In the genomic region with DNA sequence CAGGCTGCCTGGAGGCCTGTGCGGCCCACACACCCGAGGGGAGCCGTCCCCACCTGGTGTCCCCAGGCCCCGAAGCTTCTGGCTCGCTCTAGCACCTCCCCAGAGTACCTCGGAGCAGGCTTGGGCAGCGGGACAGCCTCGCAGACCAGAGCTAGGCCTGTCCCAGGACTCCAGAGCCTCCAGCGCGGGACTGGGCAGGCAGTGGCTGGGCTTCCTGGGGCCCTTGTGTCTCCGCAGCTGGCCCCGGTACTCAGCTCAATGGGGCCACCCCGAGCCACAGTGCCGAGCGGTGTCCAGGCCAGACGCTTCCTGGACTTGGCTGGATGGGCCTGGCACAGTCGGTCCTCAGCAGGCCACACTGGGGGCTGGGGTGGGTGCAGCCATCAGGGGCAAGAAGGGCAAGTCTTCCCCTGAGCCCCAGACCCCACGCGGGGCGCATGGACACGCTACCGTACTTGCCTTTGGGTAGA, we compare ENCODE assay signal across 2 cellular contexts.
TF ChIP-seq lines count a peak whose summit lies in the region.

No MANE protein-coding gene starts in this region.

TF ChIP-seq in HepG2, 621 proteins besides CTCF, POLR2A, EP300 and RAD21:
- TF ChIP-seq HNRNPL (IDR thresholded peaks at IDR 0.05; ENCODE audit: low read depth, low read length) (0 out of 2 replicates have a peak, but pooled peaks have one; percentile 22), PHF8 (CRISPR knock-in tag; IDR thresholded peaks at IDR 0.05) (peak; percentile 28; the same call in 1 of the 2 replicates), TGIF2 (CRISPR knock-in tag; IDR thresholded peaks at IDR 0.05) (no peak)

TF ChIP-seq in WTC11, 78 proteins besides CTCF, POLR2A, EP300 and RAD21:
- TF ChIP-seq NFATC4 (CRISPR knock-in tag; IDR thresholded peaks at IDR 0.05) = no peak
- TF ChIP-seq GTF2I (CRISPR knock-in tag; conservative IDR thresholded peaks at IDR 0.05) = no peak
- TF ChIP-seq, protein P1, sequence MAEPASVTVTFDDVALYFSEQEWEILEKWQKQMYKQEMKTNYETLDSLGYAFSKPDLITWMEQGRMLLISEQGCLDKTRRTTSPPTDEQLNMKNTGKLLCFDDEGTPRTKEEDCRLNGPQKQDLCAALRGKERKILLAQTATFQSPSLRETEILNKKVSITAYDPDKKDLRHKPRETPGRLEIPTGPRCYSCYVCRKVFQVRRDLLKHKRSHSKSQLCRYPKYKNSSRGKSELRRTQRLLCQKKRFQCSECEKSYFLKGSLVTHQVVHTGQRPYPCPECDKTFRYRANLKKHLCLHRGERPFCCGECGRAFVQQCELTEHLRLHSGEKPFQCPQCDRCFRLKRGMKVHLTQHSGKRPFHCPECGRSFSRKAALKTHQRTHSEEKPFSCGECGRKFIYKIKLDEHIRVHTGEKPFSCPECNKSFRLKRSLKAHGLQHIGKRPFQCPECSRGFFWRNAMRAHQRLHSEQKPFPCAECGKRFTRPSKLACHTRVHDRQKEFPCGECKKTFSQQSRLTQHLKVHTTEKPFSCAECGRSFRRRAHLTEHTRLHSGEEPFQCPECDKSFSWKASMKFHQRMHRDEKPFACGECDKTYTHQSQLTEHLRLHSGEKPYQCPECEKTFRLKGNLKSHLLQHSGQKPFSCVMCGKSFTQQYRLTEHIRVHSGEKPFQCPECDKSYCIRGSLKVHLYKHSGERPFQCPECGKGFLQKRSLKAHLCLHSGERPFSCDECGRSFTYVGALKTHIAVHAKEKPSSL (CRISPR knock-in tag; conservative IDR thresholded peaks at IDR 0.05) = no peak
- TF ChIP-seq ZNF396 (CRISPR knock-in tag; IDR thresholded peaks at IDR 0.05; ENCODE audit: borderline replicate concordance) = no peak
- TF ChIP-seq IRF1 (CRISPR knock-in tag; IDR thresholded peaks at IDR 0.05) = no peak
- TF ChIP-seq, protein P2, sequence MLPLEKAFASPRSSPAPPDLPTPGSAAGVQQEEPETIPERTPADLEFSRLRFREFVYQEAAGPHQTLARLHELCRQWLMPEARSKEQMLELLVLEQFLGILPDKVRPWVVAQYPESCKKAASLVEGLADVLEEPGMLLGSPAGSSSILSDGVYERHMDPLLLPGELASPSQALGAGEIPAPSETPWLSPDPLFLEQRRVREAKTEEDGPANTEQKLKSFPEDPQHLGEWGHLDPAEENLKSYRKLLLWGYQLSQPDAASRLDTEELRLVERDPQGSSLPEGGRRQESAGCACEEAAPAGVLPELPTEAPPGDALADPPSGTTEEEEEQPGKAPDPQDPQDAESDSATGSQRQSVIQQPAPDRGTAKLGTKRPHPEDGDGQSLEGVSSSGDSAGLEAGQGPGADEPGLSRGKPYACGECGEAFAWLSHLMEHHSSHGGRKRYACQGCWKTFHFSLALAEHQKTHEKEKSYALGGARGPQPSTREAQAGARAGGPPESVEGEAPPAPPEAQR (CRISPR knock-in tag; IDR thresholded peaks at IDR 0.05) = no peak
- TF ChIP-seq FOXJ3 (CRISPR knock-in tag; IDR thresholded peaks at IDR 0.05; ENCODE audit: borderline replicate concordance) = no peak
- TF ChIP-seq ZBTB21 (CRISPR knock-in tag; IDR thresholded peaks at IDR 0.05; ENCODE audit: borderline replicate concordance) = no peak
- TF ChIP-seq FOXP4 (CRISPR knock-in tag; IDR thresholded peaks at IDR 0.05) = no peak
- TF ChIP-seq USF2 (CRISPR knock-in tag; IDR thresholded peaks at IDR 0.05) = no peak
- no peak for TF ChIP-seq ZNF121 (CRISPR knock-in tag; IDR thresholded peaks at IDR 0.05)
- TF ChIP-seq, protein P3, sequence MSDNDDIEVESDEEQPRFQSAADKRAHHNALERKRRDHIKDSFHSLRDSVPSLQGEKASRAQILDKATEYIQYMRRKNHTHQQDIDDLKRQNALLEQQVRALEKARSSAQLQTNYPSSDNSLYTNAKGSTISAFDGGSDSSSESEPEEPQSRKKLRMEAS (CRISPR knock-in tag; IDR thresholded peaks at IDR 0.05) = no peak
